9 cellular contexts compared by ENCODE assay signal in genomic region chrX:129786210-129786651, GRCh38. TPM values are rescaled to one million over a fixed set of nuclear protein-coding genes. Genes with fewer than 3 reads are reported as not detected.
DNase-seq lines count a peak whose midpoint lies in the region; ATAC-seq and TF ChIP-seq lines count a peak whose summit lies in the region.
"Had no signal": no experiment of that assay in that cellular context is flagged by ENCODE, and none has a peak within 500 bp of the region (broad histone marks: within the 10 kb centered on the region; RNA-seq: fewer than 3 reads in every experiment).

No MANE protein-coding gene starts in this region.

- no peaks in the 10 kb centered on the region for H3K27me3 Mint-ChIP-seq in activated naive CD4-positive, alpha-beta T cell treated with anti-CD3 and anti-CD28 coated beads, Interleukin-2, amount 10 ng/mL, durations not matched to agents 7 days and 5 days
- peaks cover 7% of the 10 kb centered on the region for H3K27me3 Mint-ChIP-seq in HFFc6 (ENCODE audit: insufficient read depth)

- ATAC-seq in HG02973 (IDR thresholded peaks at IDR 0.05; ENCODE audit: unreplicated experiment): peak; percentile 80
- ATAC-seq: Panc1 had no signal

- TF ChIP-seq CTCF in breast epithelium (IDR thresholded peaks at IDR 0.05): no peak
- no peak for TF ChIP-seq CTCF in HFFc6 (IDR thresholded peaks at IDR 0.05)

- no peaks in the 10 kb centered on the region for H3K4me1 ChIP-seq in breast epithelium

- peaks cover 72% of the 10 kb centered on the region for H3K36me3 Mint-ChIP-seq in activated naive CD4-positive, alpha-beta T cell treated with anti-CD3 and anti-CD28 coated beads, Interleukin-2, amount 10 ng/mL, durations not matched to agents 7 days and 5 days
- H3K36me3 Mint-ChIP-seq in HFFc6 (ENCODE audit: low read depth): no peaks in the 10 kb centered on the region

- no peaks in the 10 kb centered on the region for H3K9me3 ChIP-seq in breast epithelium

- H3K4me1 Mint-ChIP-seq in activated naive CD4-positive, alpha-beta T cell treated with anti-CD3 and anti-CD28 coated beads, Interleukin-2, amount 10 ng/mL, durations not matched to agents 7 days and 5 days: peaks cover 58% of the 10 kb centered on the region
- no peaks in the 10 kb centered on the region for H3K4me1 Mint-ChIP-seq in HFFc6 (ENCODE audit: low read depth)

- H3K36me3 ChIP-seq in breast epithelium: no peaks in the 10 kb centered on the region

- H3K27ac ChIP-seq in breast epithelium: no peak overlapping the region

- intact Hi-C loops in breast epithelium (cut with DNase I; ENCODE audit: low total_unique reads): no loop called here

- no peaks in the 10 kb centered on the region for H3K9me3 Mint-ChIP-seq in activated naive CD4-positive, alpha-beta T cell treated with anti-CD3 and anti-CD28 coated beads, Interleukin-2, amount 10 ng/mL, durations not matched to agents 7 days and 5 days
- H3K9me3 Mint-ChIP-seq in HFFc6: no peaks in the 10 kb centered on the region

- CTCF ChIA-PET in activated naive CD4-positive, alpha-beta T cell treated with anti-CD3 and anti-CD28 coated beads, Interleukin-2, amount 10 ng/mL, durations not matched to agents 7 days and 5 days (lab: Charles Lee): interaction anchor here (4.2 kb wide), 1 partner anchor 31 kb away, joined by 29 read pairs; no protein-coding TSS in a partner anchor

- H3K27ac Mint-ChIP-seq in activated naive CD4-positive, alpha-beta T cell treated with anti-CD3 and anti-CD28 coated beads, Interleukin-2, amount 10 ng/mL, durations not matched to agents 7 days and 5 days: peak overlapping the region; percentile 77
- no peak overlapping the region for H3K27ac Mint-ChIP-seq in HFFc6

- H3K4me3 Mint-ChIP-seq in activated naive CD4-positive, alpha-beta T cell treated with anti-CD3 and anti-CD28 coated beads, Interleukin-2, amount 10 ng/mL, durations not matched to agents 7 days and 5 days: peak overlapping the region; percentile 66
- no peak overlapping the region for H3K4me3 Mint-ChIP-seq in HFFc6

- TF ChIP-seq POLR2A in breast epithelium (IDR thresholded peaks at IDR 0.05): no peak

- H3K4me3 ChIP-seq in breast epithelium: no peak overlapping the region

- peaks cover 0 to 28% of the 10 kb centered on the region in 2 donors for H3K27me3 ChIP-seq in breast epithelium

- DNase-seq in activated naive CD4-positive, alpha-beta T cell treated with anti-CD3 and anti-CD28 coated beads, Interleukin-2, amount 10 ng/mL, durations not matched to agents 7 days and 5 days: no peak
- DNase-seq in activated naive CD4-positive, alpha-beta T cell treated with Interleukin-2 at 50 U/mL for 16 hours: no peak
- DNase-seq in SKM-1 (lab: John Stamatoyannopoulos, UW; ENCODE audit: unreplicated experiment): peak; percentile 40
- DNase-seq in globus pallidus (ENCODE audit: low spot score): no peak
- DNase-seq in breast epithelium (ENCODE audit: low spot score in 2 of 2): no peak
- no peak for DNase-seq in HFFc6
- no peak for DNase-seq in NCI-H146 (lab: John Stamatoyannopoulos, UW)

RNA-seq across cellular contexts. Expression of gene SASH3, which starts 6.5 kb away (rescaled TPM):
- 10 to 100 TPM in 1 of 3 donors, 1 to 10 TPM in 2; 6.6 to 18.7 (median 10.0) TPM for total RNA-seq in breast epithelium
- total RNA-seq in HFFc6 (2021; fragmentation: NEBNext Ultra II Directional; extraction: Animal tissue kit (Norgen Biotek cat#: 25700)): not detected

RNA-seq across cellular contexts. Expression of gene XPNPEP2, which starts 47.5 kb away (rescaled TPM):
- total RNA-seq in breast epithelium: 10 to 100 TPM in 1 of 3 donors, 1 to 10 TPM in 1, under 1 TPM in 1; 0.44 to 12.8 (median 3.9) TPM
- not detected for total RNA-seq in HFFc6 (2021; fragmentation: NEBNext Ultra II Directional; extraction: Animal tissue kit (Norgen Biotek cat#: 25700))

RNA-seq across cellular contexts. Expression of gene ZDHHC9, which starts 57.5 kb away (rescaled TPM):
- total RNA-seq in breast epithelium: 10 to 100 TPM; 21.8 to 36.2 (median 34.4) TPM
- 10 to 100 TPM; 30.8 to 47.8 (median 33.6) TPM for total RNA-seq in HFFc6 (2021; fragmentation: NEBNext Ultra II Directional; extraction: Animal tissue kit (Norgen Biotek cat#: 25700))

Comparison
In these comparisons a context has a peak if more than half of its experiments do, and no peak if none do; other contexts are left out.
1. RNA of gene SASH3, which starts 6.5 kb away (total RNA-seq): 6.6 to 18.7 TPM in breast epithelium; not detected in HFFc6; every median in the first group is over 4 times any median in the second.